In genomic region chr22:21417806-21418205, GRCh38 we compare ENCODE assay signal across 1 cellular context.
TF ChIP-seq lines count a peak whose summit lies in the region.

No MANE protein-coding gene starts in this region.

TF ChIP-seq in HepG2, 621 proteins besides CTCF, POLR2A, EP300 and RAD21:
- TF ChIP-seq ZNF687 (CRISPR knock-in tag; IDR thresholded peaks at IDR 0.05) = 0 out of 2 replicates have a peak, but pooled peaks have one; percentile 13
